Comparison of ENCODE assay signal across 9 cellular contexts in genomic region chr6:154247119-154247814, GRCh38.
DNase-seq lines count a peak whose midpoint lies in the region; ATAC-seq and TF ChIP-seq lines count a peak whose summit lies in the region.
"Had no signal": no experiment of that assay in that cellular context is flagged by ENCODE, and none has a peak within 500 bp of the region (broad histone marks: within the 10 kb centered on the region; RNA-seq: fewer than 3 reads in every experiment).

No MANE protein-coding gene starts in this region.

- peaks cover 13% of the 10 kb centered on the region for H3K4me1 ChIP-seq in HAP-1
- peaks cover 2% of the 10 kb centered on the region for H3K4me1 ChIP-seq in parathyroid adenoma
- H3K4me1 ChIP-seq: SJSA1 had no signal

- no peaks in the 10 kb centered on the region for H3K79me2 ChIP-seq in parathyroid adenoma

- H2AFZ ChIP-seq in parathyroid adenoma = peak overlapping the region; percentile 68

- peak overlapping the region; percentile 15 for H3K4me2 ChIP-seq in parathyroid adenoma (ENCODE audit: low read length)

- H3K9ac ChIP-seq in parathyroid adenoma = no peak overlapping the region

- WGBS in lower leg skin, 2 donors = 50 to 56% methylated on average over 12 of the region's 12 CpGs

- in situ Hi-C loops in HAP-1 (cut with MboI; ENCODE audit: low sequenced_read_pairs) = no loop called here

- no peak for TF ChIP-seq POLR2A in lower leg skin (IDR thresholded peaks at IDR 0.05)

- H3K9me3 ChIP-seq in HAP-1 (no peaks in the 10 kb centered on the region), parathyroid adenoma (ENCODE audit: control insufficient read depth, low read length) (no peaks in the 10 kb centered on the region)
- H3K9me3 ChIP-seq: SJSA1 had no signal

- intact Hi-C loops in lower leg skin (cut with DNase I; ENCODE audit: low total_unique reads) = no loop called here

- DNase-seq in HAP-1 (ENCODE audit: low spot score in 2 of 2) (peak; percentile 41 to 78), NCI-H1048 (lab: John Stamatoyannopoulos, UW) (peak; percentile 60), caudate nucleus (lab: John Stamatoyannopoulos, UW) (peak in 3 of 61 donors; percentile 17 to 33 (median 33)), amniotic stem cell (lab: John Stamatoyannopoulos, UW) (no peak), lower leg skin (ENCODE audit: low spot score in 2 of 2) (no peak)
- no peak for DNase-seq in activated CD4-positive, CD25-positive, alpha-beta regulatory T cell treated with anti-CD3 and anti-CD28 coated beads, Interleukin-2, amount 50 U/mL, for 72 hours

- ATAC-seq in GM18867 (IDR thresholded peaks at IDR 0.05; ENCODE audit: unreplicated experiment) = peak; percentile 44

- H3K27ac ChIP-seq in caudate nucleus (ENCODE audit: low read depth, low read length) = peak overlapping the region; percentile 77
- H3K27ac ChIP-seq in parathyroid adenoma = no peak overlapping the region
- H3K27ac ChIP-seq: SJSA1 had no signal

- TF ChIP-seq CTCF in parathyroid adenoma (IDR thresholded peaks at IDR 0.05) (no peak), lower leg skin (IDR thresholded peaks at IDR 0.05) (no peak)

- no peaks in the 10 kb centered on the region for H3K27me3 ChIP-seq in HAP-1 (ENCODE audit: low read depth)
- H3K27me3 ChIP-seq in parathyroid adenoma (ENCODE audit: control insufficient read depth, insufficient read depth, low read length) = no peaks in the 10 kb centered on the region

- peak overlapping the region; percentile 22 for H3K4me3 ChIP-seq in HAP-1
- H3K4me3 ChIP-seq in parathyroid adenoma (ENCODE audit: low read depth, low read length) = no peak overlapping the region
- no peak overlapping the region for H3K4me3 ChIP-seq in lower leg skin (ENCODE audit: low read depth, poor library complexity, severe bottlenecking)
- H3K4me3 ChIP-seq: SJSA1 had no signal

- no peaks in the 10 kb centered on the region for H3K36me3 ChIP-seq in HAP-1 (replicated peaks)
- H3K36me3 ChIP-seq in parathyroid adenoma (ENCODE audit: control insufficient read depth, insufficient read depth, low read length) = no peaks in the 10 kb centered on the region
- H3K36me3 ChIP-seq: SJSA1 had no signal

Comparison
In these comparisons a context has a peak if more than half of its experiments do, and no peak if none do; other contexts are left out.
1. DNase-seq: peak in HAP-1 (2 of 2) and NCI-H1048 (single experiment); none in amniotic stem cell (single experiment), activated CD4-positive, CD25-positive, alpha-beta regulatory T cell treated with anti-CD3 and anti-CD28 coated beads, Interleukin-2, amount 50 U/mL, for 72 hours (single experiment) and lower leg skin (0 of 2).